In genomic region chr1:87833158-87833557, GRCh38 we compare ENCODE assay signal across 24 cellular contexts.
DNase-seq lines count a peak whose midpoint lies in the region; ATAC-seq, FAIRE-seq and TF ChIP-seq lines count a peak whose summit lies in the region.
"Had no signal": no experiment of that assay in that cellular context is flagged by ENCODE, and none has a peak within 500 bp of the region (broad histone marks: within the 10 kb centered on the region; RNA-seq: fewer than 3 reads in every experiment).

No MANE protein-coding gene starts in this region.

- H3K27ac ChIP-seq in right atrium auricular region (no peak overlapping the region), kidney (ENCODE audit: low read depth in 2 of 2, low read length in 2 of 2) (no peak overlapping the region), esophagus squamous epithelium (no peak overlapping the region), gastrocnemius medialis (no peak overlapping the region)
- H3K27ac ChIP-seq: adrenal gland; BLaER1 treated with 17β-estradiol and CSF1 and Interleukin-3, amounts not matched to agents 10 nM and 100 nM; neutrophil had no signal

- H3K9me3 ChIP-seq in right atrium auricular region (no peaks in the 10 kb centered on the region), kidney (ENCODE audit: control insufficient read depth in 1 of 2, low read length in 2 of 2) (no peaks in the 10 kb centered on the region), esophagus squamous epithelium (no peaks in the 10 kb centered on the region), gastrocnemius medialis (no peaks in the 10 kb centered on the region)
- H3K9me3 ChIP-seq: adrenal gland; BLaER1 treated with 17β-estradiol and CSF1 and Interleukin-3, amounts not matched to agents 10 nM and 100 nM; neutrophil had no signal

- H3K27me3 ChIP-seq in right atrium auricular region (no peaks in the 10 kb centered on the region), esophagus squamous epithelium (no peaks in the 10 kb centered on the region), gastrocnemius medialis (no peaks in the 10 kb centered on the region)
- H3K27me3 ChIP-seq: adrenal gland; BLaER1 treated with 17β-estradiol and CSF1 and Interleukin-3, amounts not matched to agents 10 nM and 100 nM; neutrophil had no signal

- intact Hi-C loops in Right ventricle myocardium superior (cut with DNase I) (no loop called here), kidney (cut with DNase I) (no loop called here), esophagus squamous epithelium (cut with DNase I) (no loop called here), gastrocnemius medialis (cut with DNase I; ENCODE audit: low total_unique reads) (no loop called here)
- intact Hi-C loops in dendritic cell treated with granulocyte-macrophage colony-stimulating factor and Interleukin-4, amounts not matched to agents 40 ng/mL and 50 ng/mL, for 4 days (cut with micrococcal nuclease) = loop anchor here (5.0 kb wide), 1 partner anchor 34 kb away; no protein-coding TSS in a partner anchor

- TF ChIP-seq CTCF in right atrium auricular region (IDR thresholded peaks at IDR 0.05) (no peak), kidney (IDR thresholded peaks at IDR 0.05; ENCODE audit: borderline replicate concordance, extremely low read depth, insufficient read depth) (no peak), esophagus squamous epithelium (IDR thresholded peaks at IDR 0.05) (no peak), gastrocnemius medialis (IDR thresholded peaks at IDR 0.05 in 4 of 5, conservative IDR thresholded peaks at IDR 0.05 in 1 of 5) (no peak)

- H3K36me3 Mint-ChIP-seq in dendritic cell treated with granulocyte-macrophage colony-stimulating factor and Interleukin-4, amounts not matched to agents 40 ng/mL and 50 ng/mL, for 4 days (ENCODE audit: low read depth) = no peaks in the 10 kb centered on the region

- in situ Hi-C loops in gastrocnemius medialis (cut with MboI; ENCODE audit: low sequenced_read_pairs in 4 of 4) = no loop called here

- H3K27me3 Mint-ChIP-seq in dendritic cell treated with granulocyte-macrophage colony-stimulating factor and Interleukin-4, amounts not matched to agents 40 ng/mL and 50 ng/mL, for 4 days = no peaks in the 10 kb centered on the region

- H3K9ac ChIP-seq in kidney (ENCODE audit: low read length in 2 of 2) = no peak overlapping the region
- H3K9ac ChIP-seq: BLaER1 treated with 17β-estradiol and CSF1 and Interleukin-3, amounts not matched to agents 10 nM and 100 nM had no signal

- peak overlapping the region; percentile 18 for H3K27ac Mint-ChIP-seq in dendritic cell treated with granulocyte-macrophage colony-stimulating factor and Interleukin-4, amounts not matched to agents 40 ng/mL and 50 ng/mL, for 4 days

- H3K4me1 ChIP-seq in right atrium auricular region (no peaks in the 10 kb centered on the region), kidney (ENCODE audit: control insufficient read depth in 1 of 2, insufficient read depth in 1 of 2, low read depth in 1 of 2, low read length in 2 of 2) (no peaks in the 10 kb centered on the region), esophagus squamous epithelium (peaks cover 0 to 4% (median 0%) of the 10 kb centered on the region in 3 donors), gastrocnemius medialis (no peaks in the 10 kb centered on the region)
- H3K4me1 ChIP-seq: adrenal gland had no signal

- no peaks in the 10 kb centered on the region for H3K36me3 ChIP-seq in right atrium auricular region
- no peaks in the 10 kb centered on the region for H3K36me3 ChIP-seq in kidney (ENCODE audit: control insufficient read depth in 1 of 2, insufficient read depth in 2 of 2, low read length in 2 of 2)
- H3K36me3 ChIP-seq in esophagus squamous epithelium = no peaks in the 10 kb centered on the region
- no peaks in the 10 kb centered on the region for H3K36me3 ChIP-seq in gastrocnemius medialis
- H3K36me3 ChIP-seq: adrenal gland; BLaER1 treated with 17β-estradiol and CSF1 and Interleukin-3, amounts not matched to agents 10 nM and 100 nM; neutrophil had no signal

- no peak overlapping the region for H3K4me3 Mint-ChIP-seq in dendritic cell treated with granulocyte-macrophage colony-stimulating factor and Interleukin-4, amounts not matched to agents 40 ng/mL and 50 ng/mL, for 4 days
- H3K4me3 Mint-ChIP-seq: H9 had no signal

- H3K9me3 Mint-ChIP-seq in dendritic cell treated with granulocyte-macrophage colony-stimulating factor and Interleukin-4, amounts not matched to agents 40 ng/mL and 50 ng/mL, for 4 days = no peaks in the 10 kb centered on the region
- H3K9me3 Mint-ChIP-seq: H9 had no signal

- 52 to 70% methylated on average over 5 of the region's 5 CpGs for WGBS in esophagus squamous epithelium, 2 donors

- H3K4me3 ChIP-seq in right atrium auricular region (no peak overlapping the region), kidney (ENCODE audit: low read length in 2 of 2) (no peak overlapping the region), esophagus squamous epithelium (no peak overlapping the region), gastrocnemius medialis (no peak overlapping the region)
- H3K4me3 ChIP-seq: adrenal gland; BLaER1 treated with 17β-estradiol and CSF1 and Interleukin-3, amounts not matched to agents 10 nM and 100 nM had no signal

- ATAC-seq in Right ventricle myocardium superior (ENCODE audit: poor library complexity) (peak; percentile 66), gastrocnemius medialis (no peak)
- ATAC-seq: esophagus mucosa had no signal

- DNase-seq in Right ventricle myocardium superior (peak; percentile 43), right atrium auricular region (ENCODE audit: low spot score) (no peak), kidney (peak; percentile 71), hypothalamus (lab: John Stamatoyannopoulos, UW) (no peak), esophagus squamous epithelium (lab: John Stamatoyannopoulos, UW) (no peak), gastrocnemius medialis (no peak)
- no peak for DNase-seq in activated CD4-positive, CD25-positive, alpha-beta regulatory T cell (lab: John Stamatoyannopoulos, UW)
- DNase-seq: activated CD8-positive, alpha-beta memory T cell treated with anti-CD3 and anti-CD28 coated beads, Interleukin-2, amount 50 U/mL, for 48 hours; Calu3; effector CD8-positive, alpha-beta T cell; H9; MM.1S; NCI-H146; NCI-H2171 treated with DMSO at 0.1 percent for 48 hours; NCI-H748 treated with DMSO at 0.1 percent for 48 hours; SHP77; substantia nigra; T-helper 1 cell had no signal

- FAIRE-seq in kidney (lab: Jason Lieb, UNC) = no peak
- FAIRE-seq: urothelium cell line had no signal

- TF ChIP-seq POLR2A in esophagus squamous epithelium (IDR thresholded peaks at IDR 0.05) (no peak), gastrocnemius medialis (IDR thresholded peaks at IDR 0.05) (no peak)

- H3K4me1 Mint-ChIP-seq in dendritic cell treated with granulocyte-macrophage colony-stimulating factor and Interleukin-4, amounts not matched to agents 40 ng/mL and 50 ng/mL, for 4 days (ENCODE audit: low read depth) = peaks cover 54% of the 10 kb centered on the region

Comparison
In these comparisons a context has a peak if more than half of its experiments do, and no peak if none do; other contexts are left out.
1. DNase-seq: peak in Right ventricle myocardium superior (single experiment) and kidney (single experiment); none in right atrium auricular region (single experiment), hypothalamus (0 of 51), activated CD4-positive, CD25-positive, alpha-beta regulatory T cell (0 of 4), esophagus squamous epithelium (single experiment) and gastrocnemius medialis (0 of 2).